7 cellular contexts compared by ENCODE assay signal in genomic region chr5:14143509-14143842, GRCh38. TPM values are rescaled to one million over a fixed set of nuclear protein-coding genes. Genes with fewer than 3 reads are reported as not detected.
DNase-seq lines count a peak whose midpoint lies in the region; ATAC-seq and TF ChIP-seq lines count a peak whose summit lies in the region.

No MANE protein-coding gene starts in this region.

- H3K27me3 ChIP-seq in prostate gland (replicated peaks; ENCODE audit: insufficient read depth), result no peaks in the 10 kb centered on the region

- peaks cover 5% of the 10 kb centered on the region for H3K4me1 ChIP-seq in prostate gland (replicated peaks)

- H3K9me3 ChIP-seq in prostate gland, result no peaks in the 10 kb centered on the region

- peak overlapping the region; percentile 94 to 95 for H3K27ac ChIP-seq in prostate gland

- H3K36me3 ChIP-seq in prostate gland, result no peaks in the 10 kb centered on the region

- ATAC-seq in GM19452 (IDR thresholded peaks at IDR 0.05; ENCODE audit: unreplicated experiment), result peak; percentile 3
- peak; percentile 9 for ATAC-seq in HG03135 (IDR thresholded peaks at IDR 0.05; ENCODE audit: unreplicated experiment)

- no peak for TF ChIP-seq CTCF in choroid plexus epithelial cell (conservative IDR thresholded peaks at IDR 0.05; ENCODE audit: low read depth, low read length)
- no peak for TF ChIP-seq CTCF in prostate gland (IDR thresholded peaks at IDR 0.05)

- no CpG with 5 or more reads among the region's 65 CpGs for WGBS in prostate gland

- intact Hi-C loops in prostate gland (cut with DNase I), result loop anchor here (2.0 kb wide), 1 partner anchor 41 kb away; no protein-coding TSS in a partner anchor

- TF ChIP-seq POLR2A in prostate gland (IDR thresholded peaks at IDR 0.05), result no peak

- no peak for DNase-seq in choroid plexus epithelial cell (ENCODE audit: low read depth)
- no peak for DNase-seq in prostate gland (ENCODE audit: low spot score)
- no peak for DNase-seq in NCI-H1092 treated with DMSO at 0.1 percent for 48 hours (lab: John Stamatoyannopoulos, UW)
- no peak for DNase-seq in activated CD4-positive, CD25-positive, alpha-beta regulatory T cell treated with anti-CD3 and anti-CD28 coated beads, Interleukin-2, amount 50 U/mL, for 72 hours
- no peak for DNase-seq in NCI-H1105 treated with DMSO at 0.1 percent for 48 hours (lab: John Stamatoyannopoulos, UW)

- H3K4me3 ChIP-seq in choroid plexus epithelial cell (ENCODE audit: low read depth, low read length), result peak overlapping the region; percentile 93
- peak overlapping the region; percentile 65 to 73 for H3K4me3 ChIP-seq in prostate gland

RNA-seq across cellular contexts. Expression of gene TRIO, which starts 0.3 kb away (rescaled TPM):
- 100 to 1,000 TPM in 1 of 2 donors, 10 to 100 TPM in 1; 90.3 to 197 TPM for total RNA-seq in prostate gland
